Comparison of ENCODE assay signal across 9 cellular contexts in the genomic region with DNA sequence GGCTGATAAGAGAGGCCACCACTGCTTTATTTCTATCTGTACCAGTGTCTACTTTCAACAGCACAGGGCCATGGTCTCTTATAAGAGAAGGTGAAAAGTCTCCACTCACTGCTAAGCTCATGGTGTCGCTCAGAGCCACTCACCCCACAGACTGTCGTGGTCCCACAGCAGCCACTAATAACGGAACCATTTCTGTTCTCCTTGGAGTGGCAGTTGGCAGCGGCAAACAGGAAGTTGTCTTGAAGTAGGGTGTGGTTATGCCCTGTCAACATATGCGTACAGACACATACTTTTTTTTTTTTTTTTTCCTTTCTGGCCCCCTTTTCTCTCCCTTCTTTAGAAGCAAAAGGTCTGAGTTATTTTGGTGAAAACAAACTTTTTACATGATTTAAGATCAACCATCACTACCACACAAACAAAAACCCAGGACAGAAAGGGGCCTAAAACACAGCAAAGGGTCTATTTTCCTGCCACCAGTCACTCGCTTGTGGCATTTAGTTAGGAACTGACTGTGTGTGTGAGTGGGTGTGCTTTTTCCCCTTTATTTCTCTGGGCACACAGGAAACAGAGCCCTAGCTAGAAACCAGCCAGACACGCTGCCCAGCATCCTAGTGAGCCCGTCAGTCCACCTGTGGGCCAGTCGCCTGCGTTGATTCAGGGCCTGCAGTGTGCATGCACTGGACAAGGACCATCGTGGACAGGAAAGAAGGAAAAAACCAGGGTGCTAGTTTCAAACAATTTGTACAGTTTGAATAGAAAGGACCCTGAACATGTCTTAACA.
A peak's percentile ranks its signal among the peaks of the same experiment; 100 is the strongest.
DNase-seq lines count a peak whose midpoint lies in the region; ATAC-seq and FAIRE-seq lines count a peak whose summit lies in the region.
"Had no signal": no experiment of that assay in that cellular context is flagged by ENCODE, and none has a peak within 500 bp of the region (broad histone marks: within the 10 kb centered on the region; RNA-seq: fewer than 3 reads in every experiment).

No MANE protein-coding gene starts in this region.

- no peak for DNase-seq in GM18507 (ENCODE audit: extremely low spot score, insufficient read length, low read depth)
- peak; percentile 46 for DNase-seq in SW480 (ENCODE audit: low spot score)
- DNase-seq in posterior vena cava (ENCODE audit: low spot score) = peak; percentile 78
- DNase-seq in G401 (ENCODE audit: low spot score) = no peak
- no peak for DNase-seq in NCI-H1092 (lab: John Stamatoyannopoulos, UW)
- DNase-seq in NCI-H524 treated with DMSO at 0.1 percent for 48 hours (lab: John Stamatoyannopoulos, UW) = no peak

- ATAC-seq in HG02885 (IDR thresholded peaks at IDR 0.05; ENCODE audit: poor library complexity, unreplicated experiment) = peak; percentile 62

- intact Hi-C loops in posterior vena cava (cut with DNase I) = loop anchor here in 1 of 2 donors (10.0 kb wide), 1 partner anchor 177 kb away; no protein-coding TSS in a partner anchor

- in situ Hi-C loops in G401 (cut with HindIII; ENCODE audit: low sequenced_read_pairs) = no loop called here

- FAIRE-seq in GM18507 (lab: Jason Lieb, UNC) = peak; percentile 68
- FAIRE-seq: islet of Langerhans had no signal

- H3K27ac ChIP-seq in angular gyrus (ENCODE audit: low read depth, low read length) = peak overlapping the region; percentile 29

Comparison
In these comparisons a context has a peak if more than half of its experiments do, and no peak if none do; other contexts are left out.
1. DNase-seq: peak in SW480 (single experiment) and posterior vena cava (single experiment); none in GM18507 (single experiment), G401 (single experiment), NCI-H1092 (single experiment) and NCI-H524 treated with DMSO at 0.1 percent for 48 hours (single experiment).